8 cellular contexts compared by ENCODE assay signal in the genomic region with DNA sequence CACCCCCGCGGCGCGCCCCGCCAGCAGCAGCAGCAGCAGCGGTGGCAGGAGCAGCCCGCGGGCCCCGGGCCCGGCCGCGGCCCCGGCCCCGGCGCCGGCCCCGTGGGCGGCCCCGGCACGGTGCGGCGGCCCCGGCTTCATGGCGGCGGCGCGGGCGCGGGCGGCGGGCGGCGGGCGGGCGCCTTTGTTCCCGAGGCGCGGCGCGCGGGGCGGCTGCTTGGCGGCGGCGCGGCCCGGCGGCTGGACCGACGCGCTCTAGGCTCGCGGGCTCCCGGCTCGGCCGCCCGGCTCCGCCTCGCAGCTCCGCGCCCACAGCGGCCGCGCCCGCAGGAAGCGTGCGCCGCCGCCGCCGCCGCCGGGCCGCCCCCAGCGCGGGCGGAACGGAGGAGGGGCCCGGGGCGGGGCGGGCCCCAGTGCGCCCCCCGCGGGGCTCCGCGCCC. TPM values are rescaled to one million over a fixed set of nuclear protein-coding genes. Genes with fewer than 3 reads are reported as not detected.
A peak's percentile ranks its signal among the peaks of the same experiment; 100 is the strongest.
DNase-seq lines count a peak whose midpoint lies in the region; ATAC-seq and TF ChIP-seq lines count a peak whose summit lies in the region.

A gene with protein sequence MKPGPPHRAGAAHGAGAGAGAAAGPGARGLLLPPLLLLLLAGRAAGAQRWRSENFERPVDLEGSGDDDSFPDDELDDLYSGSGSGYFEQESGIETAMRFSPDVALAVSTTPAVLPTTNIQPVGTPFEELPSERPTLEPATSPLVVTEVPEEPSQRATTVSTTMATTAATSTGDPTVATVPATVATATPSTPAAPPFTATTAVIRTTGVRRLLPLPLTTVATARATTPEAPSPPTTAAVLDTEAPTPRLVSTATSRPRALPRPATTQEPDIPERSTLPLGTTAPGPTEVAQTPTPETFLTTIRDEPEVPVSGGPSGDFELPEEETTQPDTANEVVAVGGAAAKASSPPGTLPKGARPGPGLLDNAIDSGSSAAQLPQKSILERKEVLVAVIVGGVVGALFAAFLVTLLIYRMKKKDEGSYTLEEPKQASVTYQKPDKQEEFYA (minus strand): TSS at position 313 of the 440 bp plus-strand sequence. CDS start 172 bp downstream, at position 141.

- TF ChIP-seq CTCF in AG04450 (IDR thresholded peaks at IDR 0.05; ENCODE audit: low read depth, low read length) (no peak), left ventricle myocardium inferior (IDR thresholded peaks at IDR 0.05; ENCODE audit: borderline replicate concordance) (no peak)

- H3K4me1 ChIP-seq in HAP-1: peaks cover 3% of the 10 kb centered on the region; the same call in 1 of the 2 replicates
- H3K4me1 ChIP-seq in left ventricle myocardium inferior: peaks cover 37% of the 10 kb centered on the region
- peaks cover 34% of the 10 kb centered on the region for H3K4me1 ChIP-seq in rectal smooth muscle tissue (ENCODE audit: control insufficient read depth, insufficient read depth, low read length)

- no peaks in the 10 kb centered on the region for H3K9me3 Mint-ChIP-seq in activated naive CD8-positive, alpha-beta T cell treated with anti-CD3 and anti-CD28 coated beads for 36 hours

- peak within 1 kb of the TSS; percentile 77 for H3K4me3 Mint-ChIP-seq in activated naive CD8-positive, alpha-beta T cell treated with anti-CD3 and anti-CD28 coated beads for 36 hours

- peaks cover 12% of the 10 kb centered on the region for H3K4me1 Mint-ChIP-seq in activated naive CD8-positive, alpha-beta T cell treated with anti-CD3 and anti-CD28 coated beads for 36 hours

- H3K27me3 ChIP-seq in AG04450 (ENCODE audit: control insufficient read depth, insufficient read depth, low read length) (no peaks in the 10 kb centered on the region), HAP-1 (ENCODE audit: low read depth) (no peaks in the 10 kb centered on the region), left ventricle myocardium inferior (ENCODE audit: low read depth) (no peaks in the 10 kb centered on the region), rectal smooth muscle tissue (ENCODE audit: control insufficient read depth, insufficient read depth, low read length) (peaks cover 3% of the 10 kb centered on the region)

- POLR2A ChIA-PET in AG04450 (lab: Yijun Ruan, JAX): interaction anchor here (0.6 kb wide), 1 partner anchor 1427 kb away, joined by 13 read pairs; a partner anchor contains a TSS

- peak within 1 kb of the TSS; percentile 74 for H3K4me3 ChIP-seq in AG04450 (ENCODE audit: low read depth, low read length)
- peak within 1 kb of the TSS; percentile 45 for H3K4me3 ChIP-seq in HAP-1
- H3K4me3 ChIP-seq in left ventricle myocardium inferior: peak within 1 kb of the TSS; percentile 74
- H3K4me3 ChIP-seq in rectal smooth muscle tissue (ENCODE audit: low read length): peak within 1 kb of the TSS; percentile 76

- H3K27me3 Mint-ChIP-seq in activated naive CD8-positive, alpha-beta T cell treated with anti-CD3 and anti-CD28 coated beads for 36 hours: peaks cover 50% of the 10 kb centered on the region

- DNase-seq in AG04450 (ENCODE audit: low read depth, low spot score) (no peak), HAP-1 (ENCODE audit: low spot score in 2 of 2) (peak; percentile 20 to 30), left ventricle myocardium inferior (peak; percentile 32)
- DNase-seq in activated naive CD8-positive, alpha-beta T cell treated with anti-CD3 and anti-CD28 coated beads for 36 hours: peak; percentile 32
- no peak for DNase-seq in activated CD8-positive, alpha-beta memory T cell treated with anti-CD3 and anti-CD28 coated beads, Interleukin-2, amount 50 U/mL, for 48 hours

- ATAC-seq in HG03045 (IDR thresholded peaks at IDR 0.05; ENCODE audit: unreplicated experiment) (no peak), GM21529 (IDR thresholded peaks at IDR 0.05; ENCODE audit: unreplicated experiment) (no peak)

- intact Hi-C loops in left ventricle myocardium inferior (cut with micrococcal nuclease): no loop called here

- H3K9me3 ChIP-seq in AG04450 (ENCODE audit: control insufficient read depth, insufficient read depth, low read length): no peaks in the 10 kb centered on the region; the same call in 1 of the 2 replicates
- no peaks in the 10 kb centered on the region for H3K9me3 ChIP-seq in HAP-1
- H3K9me3 ChIP-seq in left ventricle myocardium inferior (replicated peaks): no peaks in the 10 kb centered on the region

- H3K36me3 Mint-ChIP-seq in activated naive CD8-positive, alpha-beta T cell treated with anti-CD3 and anti-CD28 coated beads for 36 hours: no peaks in the 10 kb centered on the region

- CTCF ChIA-PET in AG04450 (lab: Charles Lee): interaction anchor here (8.8 to 14.8 kb wide), 2 partner anchors 107 to 126 kb away, joined by 257 to 535 read pairs; no protein-coding TSS in a partner anchor

- in situ Hi-C loops in HAP-1 (cut with MboI; ENCODE audit: low sequenced_read_pairs): loop anchor here (25.0 kb wide), 1 partner anchor 1671 kb away; a partner anchor contains a TSS

- no peak within 1 kb of the TSS for H3K27ac Mint-ChIP-seq in activated naive CD8-positive, alpha-beta T cell treated with anti-CD3 and anti-CD28 coated beads for 36 hours

- H3K9ac ChIP-seq in rectal smooth muscle tissue (ENCODE audit: low read length): peak within 1 kb of the TSS; percentile 17

- H3K27ac ChIP-seq in AG04450 (ENCODE audit: low read depth, low read length): peak within 1 kb of the TSS; percentile 21
- peak within 1 kb of the TSS; percentile 60 for H3K27ac ChIP-seq in left ventricle myocardium inferior (replicated peaks)
- peak within 1 kb of the TSS; percentile 79 for H3K27ac ChIP-seq in rectal smooth muscle tissue (ENCODE audit: low read depth, low read length)

- H3K36me3 ChIP-seq in HAP-1 (replicated peaks) (no peaks in the 10 kb centered on the region), left ventricle myocardium inferior (no peaks in the 10 kb centered on the region), rectal smooth muscle tissue (ENCODE audit: control insufficient read depth, insufficient read depth, low read length) (no peaks in the 10 kb centered on the region)

RNA-seq across cellular contexts. Expression of the gene that starts here (rescaled TPM):
- polyA plus RNA-seq in AG04450 (2011; rRNA removed): 21.7 and 45.4 TPM in 2 replicates
- 46.5 and 56.6 TPM in 2 replicates for polyA minus RNA-seq in AG04450 (2011; rRNA and poly(A)+ RNA removed)
- under 1 TPM; 0.30 to 0.43 TPM for total RNA-seq in activated naive CD8-positive, alpha-beta T cell treated with anti-CD3 and anti-CD28 coated beads for 36 hours
- total RNA-seq in left ventricle myocardium inferior: 25.3 TPM

Comparison
In these comparisons a context has a peak if more than half of its experiments do, and no peak if none do; other contexts are left out.
1. RNA of the gene that starts here (total RNA-seq): 25.3 TPM in left ventricle myocardium inferior (single experiment); 0.30 to 0.43 TPM in activated naive CD8-positive, alpha-beta T cell treated with anti-CD3 and anti-CD28 coated beads for 36 hours; every median in the first group is over 10 times any median in the second.
2. Peak in DNase-seq in activated naive CD8-positive, alpha-beta T cell treated with anti-CD3 and anti-CD28 coated beads for 36 hours; RNA of the gene not detected or under 1 TPM.
3. DNase-seq: peak in HAP-1 (2 of 2) and left ventricle myocardium inferior (single experiment); none in AG04450 (single experiment) and activated CD8-positive, alpha-beta memory T cell treated with anti-CD3 and anti-CD28 coated beads, Interleukin-2, amount 50 U/mL, for 48 hours (single experiment).
4. H3K27ac ChIP-seq: peak in every context shown above with its lines; median percentile 79 in rectal smooth muscle tissue; 60 in left ventricle myocardium inferior; 21 in AG04450.
5. Peak in every context shown above with its lines, with median percentiles within 50 percentile points of each other: H3K4me3 ChIP-seq.